In genomic region chr3:29291262-29291981, GRCh38 we compare ENCODE assay signal across 1 cellular context.
TF ChIP-seq lines count a peak whose summit lies in the region.

No MANE protein-coding gene starts in this region.

TF ChIP-seq in GM23338, 12 proteins besides CTCF, POLR2A, EP300 and RAD21 (continued from another document):
- TF ChIP-seq STAT1 (IDR thresholded peaks at IDR 0.05; ENCODE audit: unreplicated experiment) (no peak), JUNB (IDR thresholded peaks at IDR 0.05; ENCODE audit: unreplicated experiment) (no peak), POLR2AphosphoS5 (IDR thresholded peaks at IDR 0.05; ENCODE audit: low read depth) (no peak), EZH2 (IDR thresholded peaks at IDR 0.05; ENCODE audit: low read depth, unreplicated experiment) (no peak), ZNF462 (CRISPR knock-in tag; IDR thresholded peaks at IDR 0.05) (no peak), ZNF331 (CRISPR knock-in tag; IDR thresholded peaks at IDR 0.05; ENCODE audit: low read depth) (no peak), ZNF114 (CRISPR knock-in tag; IDR thresholded peaks at IDR 0.05) (no peak), REST (IDR thresholded peaks at IDR 0.05; ENCODE audit: unreplicated experiment) (no peak)
